ENCODE assay signal across 9 cellular contexts in the genomic region with DNA sequence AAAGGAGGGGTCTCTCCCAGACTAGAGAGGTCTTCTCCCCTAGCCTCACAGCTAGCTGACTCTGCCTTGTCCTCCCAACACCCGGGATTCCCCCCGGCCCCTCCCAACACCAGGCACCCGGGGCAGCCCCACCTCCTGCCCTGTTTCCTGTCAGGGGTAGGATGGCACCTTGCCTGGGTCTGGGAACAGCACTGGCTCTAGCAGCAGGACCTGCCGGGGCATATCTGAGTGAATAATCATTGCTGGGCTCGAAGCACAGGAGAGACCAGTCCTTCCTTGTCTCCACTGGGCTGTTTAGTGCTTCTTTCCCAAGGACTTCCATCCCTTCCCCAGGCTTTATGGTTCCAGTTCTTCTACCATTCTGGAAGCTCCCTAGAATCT. TPM values are rescaled to one million over a fixed set of nuclear protein-coding genes. Genes with fewer than 3 reads are reported as not detected.
DNase-seq lines count a peak whose midpoint lies in the region; ATAC-seq and TF ChIP-seq lines count a peak whose summit lies in the region.
"Had no signal": no experiment of that assay in that cellular context is flagged by ENCODE, and none has a peak within 500 bp of the region (broad histone marks: within the 10 kb centered on the region; RNA-seq: fewer than 3 reads in every experiment).

No MANE protein-coding gene starts in this region.

- peak; percentile 59 for DNase-seq in EL
- no peak for DNase-seq in mesothelial cell of epicardium (ENCODE audit: low spot score in 2 of 2, unreplicated experiment in 2 of 2)
- DNase-seq in activated gamma-delta T cell (lab: John Stamatoyannopoulos, UW), result no peak
- DNase-seq: stimulated activated CD4-positive, alpha-beta T cell treated with anti-CD3 and anti-CD28 coated beads, Interleukin-4, amount 100 ng/mL, for 4 hours had no signal

- H3K27ac ChIP-seq in cingulate gyrus (ENCODE audit: low read depth, low read length), result peak overlapping the region; percentile 86
- H3K27ac ChIP-seq: SJCRH30 had no signal

- H3K4me3 Mint-ChIP-seq in mesothelial cell of epicardium, result no peak overlapping the region
- H3K4me3 Mint-ChIP-seq: central memory CD8-positive, alpha-beta T cell had no signal

- H3K4me1 Mint-ChIP-seq in mesothelial cell of epicardium, result peaks cover 39% of the 10 kb centered on the region

- H3K27me3 Mint-ChIP-seq in mesothelial cell of epicardium (ENCODE audit: low read depth), result no peaks in the 10 kb centered on the region
- H3K27me3 Mint-ChIP-seq: central memory CD8-positive, alpha-beta T cell had no signal

- ATAC-seq in GM18873 (IDR thresholded peaks at IDR 0.05; ENCODE audit: low FRiP score, unreplicated experiment) (no peak), GM21717 (IDR thresholded peaks at IDR 0.05; ENCODE audit: unreplicated experiment) (no peak)

- no peak for TF ChIP-seq CTCF in mesothelial cell of epicardium (IDR thresholded peaks at IDR 0.05; ENCODE audit: unreplicated experiment)

- peak overlapping the region; percentile 77 for H3K27ac Mint-ChIP-seq in mesothelial cell of epicardium

- H3K36me3 Mint-ChIP-seq in mesothelial cell of epicardium, result no peaks in the 10 kb centered on the region

- H3K9me3 Mint-ChIP-seq in mesothelial cell of epicardium, result no peaks in the 10 kb centered on the region
- H3K9me3 Mint-ChIP-seq: central memory CD8-positive, alpha-beta T cell had no signal

RNA-seq across cellular contexts. Expression of gene MINK1, which starts 25.7 kb away (rescaled TPM):
- 113 to 117 TPM (median 114 TPM) in 3 replicates for total RNA-seq in mesothelial cell of epicardium

RNA-seq across cellular contexts. Expression of gene C17orf107, which starts 40.5 kb away (rescaled TPM):
- 8.6 to 9.3 TPM (median 9.2 TPM) in 3 replicates for total RNA-seq in mesothelial cell of epicardium

RNA-seq across cellular contexts. Expression of gene CHRNE, which starts 44.0 kb away (rescaled TPM):
- 1.5 to 1.9 TPM (median 1.7 TPM) in 3 replicates for total RNA-seq in mesothelial cell of epicardium

RNA-seq across cellular contexts. Expression of gene PLD2, which starts 51.9 kb away (rescaled TPM):
- 77.3 to 83.6 TPM (median 82.5 TPM) in 3 replicates for total RNA-seq in mesothelial cell of epicardium
